ENCODE assay signal across 9 cellular contexts in genomic region chr10:21494221-21495001, GRCh38. TPM values are rescaled to one million over a fixed set of nuclear protein-coding genes. Genes with fewer than 3 reads are reported as not detected.
DNase-seq lines count a peak whose midpoint lies in the region; TF ChIP-seq lines count a peak whose summit lies in the region.
"Had no signal": no experiment of that assay in that cellular context is flagged by ENCODE, and none has a peak within 500 bp of the region (broad histone marks: within the 10 kb centered on the region; RNA-seq: fewer than 3 reads in every experiment).

No MANE protein-coding gene starts in this region.

- peak overlapping the region; percentile 93 for H3K4me3 Mint-ChIP-seq in type B pancreatic cell

- H3K27ac ChIP-seq in OCI-LY7 (ENCODE audit: low read depth, low read length, poor library complexity, severe bottlenecking) (no peak overlapping the region), duodenal mucosa (ENCODE audit: low read depth, low read length) (no peak overlapping the region), mesendoderm (ENCODE audit: low read depth, low read length) (peak overlapping the region; percentile 54)
- H3K27ac ChIP-seq: 22Rv1 had no signal

- CTCF ChIA-PET in OCI-LY7 (lab: Charles Lee; ENCODE audit: unreplicated experiment) = interaction anchor here (0.5 to 0.6 kb wide), 3 partner anchors 82 to 394 kb away, joined by 3 to 4 read pairs (median 3); no protein-coding TSS in a partner anchor

- no peak overlapping the region for H2AK5ac ChIP-seq in mesendoderm (ENCODE audit: low read length)

- H4K20me1 ChIP-seq in OCI-LY7 (ENCODE audit: insufficient read depth, low read length) = no peaks in the 10 kb centered on the region

- WGBS in mesendoderm (ENCODE audit: extremely low coverage, insufficient coverage, low lambda C conversion rate) = no CpG with 5 or more reads among the region's 66 CpGs

- no peaks in the 10 kb centered on the region for H3K9me3 Mint-ChIP-seq in type B pancreatic cell

- peak overlapping the region; percentile 2 for H2BK120ac ChIP-seq in mesendoderm (ENCODE audit: low read depth, low read length)

- H3K9ac ChIP-seq in duodenal mucosa (ENCODE audit: low read depth in 1 of 2, low read length in 2 of 2) = peak overlapping the region in 1 of 2 donors; percentile 30
- H3K9ac ChIP-seq in mesendoderm (ENCODE audit: low read length) = peak overlapping the region; percentile 92

- POLR2A ChIA-PET in OCI-LY7 (lab: Charles Lee) = no interaction called here

- intact Hi-C loops in OCI-LY7 (cut with micrococcal nuclease; ENCODE audit: unreplicated experiment) = loop anchor here (1.0 to 10.0 kb wide), 6 partner anchors 217 to 1493 kb away; no protein-coding TSS in a partner anchor

- H4K5ac ChIP-seq in mesendoderm (ENCODE audit: low read length) = no peak overlapping the region

- H2AFZ ChIP-seq in OCI-LY7 (ENCODE audit: low read length) = no peak overlapping the region

- peaks cover 31 to 40% of the 10 kb centered on the region in 2 donors for H3K27me3 ChIP-seq in duodenal mucosa (ENCODE audit: control insufficient read depth in 1 of 2, insufficient read depth in 2 of 2, low read length in 2 of 2)
- H3K27me3 ChIP-seq in mesendoderm (ENCODE audit: insufficient read depth, low read length, poor library complexity) = peaks cover 3% of the 10 kb centered on the region

- H3K36me3 ChIP-seq in OCI-LY7 (ENCODE audit: insufficient read depth, low read length) = no peaks in the 10 kb centered on the region
- H3K36me3 ChIP-seq in duodenal mucosa (ENCODE audit: control insufficient read depth in 1 of 2, insufficient read depth in 2 of 2, low read length in 2 of 2) = no peaks in the 10 kb centered on the region
- H3K36me3 ChIP-seq in mesendoderm (ENCODE audit: control insufficient read depth, insufficient read depth, low read length) = no peaks in the 10 kb centered on the region

- peak overlapping the region; percentile 73 for H3K27ac Mint-ChIP-seq in type B pancreatic cell

- TF ChIP-seq CTCF in OCI-LY7 (conservative IDR thresholded peaks at IDR 0.05; ENCODE audit: low read length) (no peak), type B pancreatic cell (conservative IDR thresholded peaks at IDR 0.05) (peak; percentile 15)

- DNase-seq in DMS 273 (lab: John Stamatoyannopoulos, UW; ENCODE audit: unreplicated experiment) (peak; percentile 34), DMS 273 treated with DMSO at 0.1 percent for 48 hours (lab: John Stamatoyannopoulos, UW) (no peak), OCI-LY7 (ENCODE audit: low spot score) (no peak), mesendoderm (peak; percentile 65), type B pancreatic cell (ENCODE audit: extremely low spot score, unreplicated experiment) (peak; percentile 72), cerebellum (ENCODE audit: low spot score) (no peak), cerebellar nuclear complex (lab: John Stamatoyannopoulos, UW) (no peak)

- H3K23ac ChIP-seq in mesendoderm (ENCODE audit: low read length) = peak overlapping the region; percentile 1

- peak overlapping the region; percentile 77 for H3K4ac ChIP-seq in mesendoderm (ENCODE audit: low read depth, low read length)

- no peaks in the 10 kb centered on the region for H3K79me1 ChIP-seq in mesendoderm (ENCODE audit: low read length)

- no peaks in the 10 kb centered on the region for H3K9me2 ChIP-seq in OCI-LY7 (ENCODE audit: insufficient read depth, low read length)

- no peak overlapping the region for H3K4me3 ChIP-seq in OCI-LY7 (ENCODE audit: low read depth, low read length, poor library complexity, severe bottlenecking)
- peak overlapping the region; percentile 79 to 83 for H3K4me3 ChIP-seq in duodenal mucosa (ENCODE audit: low read depth in 1 of 2, low read length in 2 of 2)
- H3K4me3 ChIP-seq in mesendoderm (ENCODE audit: low read length) = peak overlapping the region; percentile 76

- no TSS peak for BruUV-seq in OCI-LY7 (replicated peaks; lab: Mats Ljungman, UMichigan)

- no peak overlapping the region for H2BK15ac ChIP-seq in mesendoderm (replicated peaks; ENCODE audit: low read depth)

- no peaks in the 10 kb centered on the region for H3K36me3 Mint-ChIP-seq in type B pancreatic cell

- peak overlapping the region; percentile 95 for H3K56ac ChIP-seq in mesendoderm (ENCODE audit: low read length)

- no peak overlapping the region for H2BK5ac ChIP-seq in mesendoderm (ENCODE audit: low read length)

- H3K4me1 Mint-ChIP-seq in type B pancreatic cell (ENCODE audit: unreplicated experiment) = peaks cover 21% of the 10 kb centered on the region

- H3K4me2 ChIP-seq in OCI-LY7 (ENCODE audit: low read length) (peak overlapping the region; percentile 85), mesendoderm (ENCODE audit: low read length) (peak overlapping the region; percentile 77)

- H3K9me3 ChIP-seq in OCI-LY7 (ENCODE audit: low read length) = no peaks in the 10 kb centered on the region
- no peaks in the 10 kb centered on the region for H3K9me3 ChIP-seq in duodenal mucosa (ENCODE audit: control insufficient read depth in 1 of 2, low read length in 2 of 2)

- no peak overlapping the region for H4K8ac ChIP-seq in mesendoderm (ENCODE audit: low read depth, low read length)

- H3K79me2 ChIP-seq in OCI-LY7 (ENCODE audit: insufficient read depth, low read depth, low read length) (no peaks in the 10 kb centered on the region), mesendoderm (ENCODE audit: control insufficient read depth, insufficient read depth, low read length) (peaks cover 5% of the 10 kb centered on the region)

- H3K27me3 Mint-ChIP-seq in type B pancreatic cell = peaks cover 6% of the 10 kb centered on the region

- H3K4me1 ChIP-seq in OCI-LY7 (ENCODE audit: insufficient read depth, low read length, poor library complexity, severe bottlenecking) (peaks cover 13% of the 10 kb centered on the region), duodenal mucosa (ENCODE audit: control insufficient read depth in 1 of 2, insufficient read depth in 2 of 2, low read length in 2 of 2) (peaks cover 12 to 25% of the 10 kb centered on the region in 2 donors), mesendoderm (ENCODE audit: control insufficient read depth, low read depth, low read length) (peaks cover under 1% of the 10 kb centered on the region)

- peak overlapping the region; percentile 15 for H3K18ac ChIP-seq in mesendoderm (ENCODE audit: low read length)

RNA-seq across cellular contexts. Expression of gene SKIDA1, which starts 31.1 kb away (rescaled TPM):
- not detected in 2 replicates for total RNA-seq in OCI-LY7 (2014; rRNA removed; shearing (Covaris generic))
- 0.06 TPM in 1 of 2 replicates, not detected in the other for total RNA-seq in OCI-LY7 (2022)
- polyA plus RNA-seq in mesendoderm (2013, experiment 1 of 2) = 1.6 TPM
- polyA plus RNA-seq in mesendoderm (2013, experiment 2 of 2) = 1.7 TPM
- total RNA-seq in type B pancreatic cell (ENCODE audit: low replicate concordance) = 9.6 and 24.3 TPM in 2 replicates
- 8.8 TPM for total RNA-seq in cerebellum

RNA-seq across cellular contexts. Expression of gene MLLT10, which starts 39.6 kb away (rescaled TPM):
- total RNA-seq in OCI-LY7 (2014; rRNA removed; shearing (Covaris generic)) = 50.4 and 68.4 TPM in 2 replicates
- total RNA-seq in OCI-LY7 (2022) (67.3 and 74.0 TPM in 2 replicates), type B pancreatic cell (ENCODE audit: low replicate concordance) (45.8 and 46.8 TPM in 2 replicates), cerebellum (74.9 TPM)
- 37.4 TPM for polyA plus RNA-seq in mesendoderm (2013, experiment 1 of 2)
- 40.3 TPM for polyA plus RNA-seq in mesendoderm (2013, experiment 2 of 2)

Comparison
In these comparisons a context has a peak if more than half of its experiments do, and no peak if none do; other contexts are left out.
1. DNase-seq: peak in DMS 273 (single experiment), mesendoderm (single experiment) and type B pancreatic cell (single experiment); none in DMS 273 treated with DMSO at 0.1 percent for 48 hours (single experiment), OCI-LY7 (single experiment), cerebellum (single experiment) and cerebellar nuclear complex (0 of 2).